In genomic region chr20:42641886-42642285, GRCh38 we compare ENCODE assay signal across 23 cellular contexts.
"Had no signal": no experiment of that assay in that cellular context is flagged by ENCODE, and none has a peak within 500 bp of the region (broad histone marks: within the 10 kb centered on the region; RNA-seq: fewer than 3 reads in every experiment).

No MANE protein-coding gene starts in this region.

- DNase-seq: colonic mucosa; cortex of kidney; effector CD8-positive, alpha-beta T cell; effector memory CD8-positive, alpha-beta T cell; endodermal cell; erythroblast; foreskin keratinocyte; heart left ventricle; hypothalamus; immature natural killer cell; kidney; kidney glomerular epithelial cell; left colon; left ventricle myocardium superior; lower lobe of right lung; mesenchymal stem cell; mucosa of descending colon; naive B cell had no signal

- H3K27ac ChIP-seq: colonic mucosa, epithelial cell of prostate, foreskin keratinocyte, gastroesophageal sphincter, heart left ventricle, hepatocyte, lower lobe of right lung had no signal

- H3K4me2 ChIP-seq: hepatocyte had no signal

- H3K4me3 ChIP-seq: colonic mucosa, gastroesophageal sphincter, heart left ventricle, hepatocyte, lower lobe of right lung, mucosa of descending colon had no signal

- H3K79me2 ChIP-seq: hepatocyte had no signal

- H2AFZ ChIP-seq: hepatocyte had no signal

- H3K4me1 ChIP-seq: colonic mucosa, foreskin keratinocyte, gastroesophageal sphincter, heart left ventricle, lower lobe of right lung had no signal

- H3K27me3 ChIP-seq: colonic mucosa, foreskin keratinocyte, gastroesophageal sphincter, heart left ventricle, hepatocyte had no signal

- H3K9me3 ChIP-seq: colonic mucosa, lower lobe of right lung, mucosa of descending colon had no signal

- ATAC-seq: effector memory CD8-positive, alpha-beta T cell; esophagus mucosa; foreskin keratinocyte; gastroesophageal sphincter; heart left ventricle; left colon; left lobe of liver; left ventricle myocardium superior; lower lobe of right lung; mucosa of descending colon had no signal

- H3K36me3 ChIP-seq: colonic mucosa, gastroesophageal sphincter, heart left ventricle, lower lobe of right lung had no signal
